14 cellular contexts compared by ENCODE assay signal in genomic region chr18:12921178-12921577, GRCh38. TPM values are rescaled to one million over a fixed set of nuclear protein-coding genes. Genes with fewer than 3 reads are reported as not detected.
DNase-seq lines count a peak whose midpoint lies in the region; ATAC-seq, FAIRE-seq and TF ChIP-seq lines count a peak whose summit lies in the region.
"Had no signal": no experiment of that assay in that cellular context is flagged by ENCODE, and none has a peak within 500 bp of the region (broad histone marks: within the 10 kb centered on the region; RNA-seq: fewer than 3 reads in every experiment).

No MANE protein-coding gene starts in this region.

- H3K36me3 ChIP-seq in KOPT-K1 (ENCODE audit: insufficient read depth, low read length) (no peaks in the 10 kb centered on the region), WERI-Rb-1 (no peaks in the 10 kb centered on the region), left ventricle myocardium inferior (no peaks in the 10 kb centered on the region), Caco-2 (ENCODE audit: control insufficient read depth, insufficient read depth, low read length) (no peaks in the 10 kb centered on the region)
- H3K36me3 ChIP-seq: cardiac muscle cell, vagina had no signal

- H3K36me3 Mint-ChIP-seq in effector memory CD8-positive, alpha-beta T cell (ENCODE audit: insufficient read depth), result no peaks in the 10 kb centered on the region
- H3K36me3 Mint-ChIP-seq in Caco-2 (ENCODE audit: insufficient read depth, unreplicated experiment), result no peaks in the 10 kb centered on the region

- no peaks in the 10 kb centered on the region for H3K9me3 Mint-ChIP-seq in effector memory CD8-positive, alpha-beta T cell
- no peaks in the 10 kb centered on the region for H3K9me3 Mint-ChIP-seq in Caco-2 (ENCODE audit: unreplicated experiment)

- no peak for TF ChIP-seq POLR2A in GM12891 (IDR thresholded peaks at IDR 0.05; ENCODE audit: low read depth, low read length)

- intact Hi-C loops in left ventricle myocardium inferior (cut with micrococcal nuclease), result no loop called here
- intact Hi-C loops in Caco-2 (cut with micrococcal nuclease; ENCODE audit: unreplicated experiment), result no loop called here

- no peak for TF ChIP-seq CTCF in WERI-Rb-1 (IDR thresholded peaks at IDR 0.05; ENCODE audit: low read depth, low read length)
- no peak for TF ChIP-seq CTCF in left ventricle myocardium inferior (IDR thresholded peaks at IDR 0.05; ENCODE audit: borderline replicate concordance)
- TF ChIP-seq CTCF in Caco-2 (IDR thresholded peaks at IDR 0.05; ENCODE audit: insufficient read depth in 1 of 2, low read depth in 1 of 2, low read length in 1 of 2, severe bottlenecking in 1 of 2, unreplicated experiment in 1 of 2), result no peak

- H3K4me1 Mint-ChIP-seq in effector memory CD8-positive, alpha-beta T cell (ENCODE audit: low read depth in 2 of 2), result peaks cover 14 to 32% of the 10 kb centered on the region in 2 donors
- no peaks in the 10 kb centered on the region for H3K4me1 Mint-ChIP-seq in Caco-2 (ENCODE audit: low read depth, unreplicated experiment)

- ATAC-seq in GM19351 (IDR thresholded peaks at IDR 0.05; ENCODE audit: unreplicated experiment), result peak; percentile 82
- peak; percentile 93 for ATAC-seq in effector memory CD8-positive, alpha-beta T cell (replicated peaks)

- H3K27ac Mint-ChIP-seq in effector memory CD8-positive, alpha-beta T cell, result peak overlapping the region; percentile 38 to 74
- no peak overlapping the region for H3K27ac Mint-ChIP-seq in Caco-2 (ENCODE audit: unreplicated experiment)

- H3K9me3 ChIP-seq in KOPT-K1 (ENCODE audit: insufficient read depth, low read length, poor library complexity, severe bottlenecking), result no peaks in the 10 kb centered on the region
- no peaks in the 10 kb centered on the region for H3K9me3 ChIP-seq in WERI-Rb-1 (ENCODE audit: severe bottlenecking)
- H3K9me3 ChIP-seq in left ventricle myocardium inferior (replicated peaks), result no peaks in the 10 kb centered on the region
- no peaks in the 10 kb centered on the region for H3K9me3 ChIP-seq in Caco-2
- H3K9me3 ChIP-seq: vagina had no signal

- no TSS peak for BruUV-seq in Caco-2 (replicated peaks; lab: Mats Ljungman, UMichigan)

- no peaks in the 10 kb centered on the region for H3K4me1 ChIP-seq in left ventricle myocardium inferior
- H3K4me1 ChIP-seq in Caco-2, result no peaks in the 10 kb centered on the region
- H3K4me1 ChIP-seq: vagina had no signal

- H3K27ac ChIP-seq in KOPT-K1 (ENCODE audit: low read depth, low read length, poor library complexity, severe bottlenecking), result peak overlapping the region; percentile 30
- H3K27ac ChIP-seq in WERI-Rb-1, result no peak overlapping the region
- H3K27ac ChIP-seq in left ventricle myocardium inferior (replicated peaks), result no peak overlapping the region
- H3K27ac ChIP-seq: cardiac muscle cell, epithelial cell of prostate, vagina had no signal

- H3K27me3 ChIP-seq in WERI-Rb-1 (ENCODE audit: insufficient read depth, low read depth, severe bottlenecking), result no peaks in the 10 kb centered on the region
- no peaks in the 10 kb centered on the region for H3K27me3 ChIP-seq in left ventricle myocardium inferior (ENCODE audit: low read depth)
- no peaks in the 10 kb centered on the region for H3K27me3 ChIP-seq in Caco-2 (replicated peaks; ENCODE audit: control insufficient read depth, insufficient read depth, low read length)
- H3K27me3 ChIP-seq: cardiac muscle cell, vagina had no signal

- H3K4me3 ChIP-seq in WERI-Rb-1 (ENCODE audit: low read depth, low read length) (no peak overlapping the region), left ventricle myocardium inferior (no peak overlapping the region), Caco-2 (ENCODE audit: low read depth, low read length) (no peak overlapping the region)
- H3K4me3 ChIP-seq: cardiac muscle cell, vagina had no signal

- POLR2A ChIA-PET in Caco-2 (lab: Charles Lee), result interaction anchor here (0.6 kb wide), 1 partner anchor 38 kb away, joined by 5 read pairs; no protein-coding TSS in a partner anchor

- no peak for DNase-seq in GM12891 (ENCODE audit: insufficient read length, low spot score)
- peak; percentile 52 to 63 (median 53) for DNase-seq in effector memory CD8-positive, alpha-beta T cell
- no peak for DNase-seq in WERI-Rb-1
- no peak for DNase-seq in retina
- no peak for DNase-seq in left ventricle myocardium inferior
- DNase-seq in Caco-2, result no peak
- DNase-seq: mesenchymal stem cell, NCI-H526 had no signal

- no peaks in the 10 kb centered on the region for H3K27me3 Mint-ChIP-seq in effector memory CD8-positive, alpha-beta T cell
- H3K27me3 Mint-ChIP-seq in Caco-2 (ENCODE audit: insufficient read depth, unreplicated experiment), result no peaks in the 10 kb centered on the region

- H3K4me3 Mint-ChIP-seq in effector memory CD8-positive, alpha-beta T cell, result peak overlapping the region; percentile 44 to 58
- H3K4me3 Mint-ChIP-seq in Caco-2 (ENCODE audit: unreplicated experiment), result no peak overlapping the region

- FAIRE-seq in GM12891 (lab: Jason Lieb, UNC), result peak; percentile 93
- FAIRE-seq: D721Med had no signal

- CTCF ChIA-PET in Caco-2 (lab: Charles Lee), result interaction anchor here (1.3 kb wide), 1 partner anchor 13 kb away, joined by 4 read pairs; no protein-coding TSS in a partner anchor

TF ChIP-seq in GM12891, 5 proteins besides CTCF, POLR2A, EP300 and RAD21:
- TF ChIP-seq POU2F2 (IDR thresholded peaks at IDR 0.05; ENCODE audit: low read depth, low read length) (no peak), POLR2AphosphoS5 (IDR thresholded peaks at IDR 0.05; ENCODE audit: low read depth, low read length) (no peak), SPI1 (IDR thresholded peaks at IDR 0.05; ENCODE audit: low read depth, low read length) (no peak), PAX5 (IDR thresholded peaks at IDR 0.05; ENCODE audit: insufficient read depth, low read length, severe bottlenecking) (no peak), TAF1 (IDR thresholded peaks at IDR 0.05; ENCODE audit: low read depth, low read length) (no peak)
TF ChIP-seq in GM12891: peak in this region for 0.

RNA-seq across cellular contexts. Expression of gene SEH1L, which starts 26.6 kb away (rescaled TPM):
- 21.0 TPM for polyA plus RNA-seq in GM12891 (2012; ENCODE audit: low read depth, missing spikeins)
- total RNA-seq in left ventricle myocardium inferior, result 18.1 TPM
- total RNA-seq in Caco-2 (2022), result 116 and 118 TPM in 2 replicates

RNA-seq across cellular contexts. Expression of gene PTPN2, which starts 37.1 kb away (rescaled TPM):
- polyA plus RNA-seq in GM12891 (2012; ENCODE audit: low read depth, missing spikeins), result 28.7 TPM
- total RNA-seq in left ventricle myocardium inferior (11.0 TPM), Caco-2 (2022) (53.4 and 55.0 TPM in 2 replicates)

Comparison
In these comparisons a context has a peak if more than half of its experiments do, and no peak if none do; other contexts are left out.
1. DNase-seq: peak in effector memory CD8-positive, alpha-beta T cell (3 of 3); none in GM12891 (single experiment), WERI-Rb-1 (single experiment), retina (single experiment), left ventricle myocardium inferior (single experiment) and Caco-2 (0 of 2).